1 cellular context compared by ENCODE assay signal in genomic region chr2:104853401-104853925, GRCh38.
A peak's percentile ranks its signal among the peaks of the same experiment; 100 is the strongest.
TF ChIP-seq lines count a peak whose summit lies in the region.

No MANE protein-coding gene starts in this region.

TF ChIP-seq in HEK293, 187 proteins besides CTCF, POLR2A, EP300 and RAD21 (continued from another document):
- TF ChIP-seq PRDM1 (tag by site-specific recombination; IDR thresholded peaks at IDR 0.05) (no peak), ZNF148 (tag by site-specific recombination; IDR thresholded peaks at IDR 0.05; ENCODE audit: borderline replicate concordance) (no peak), ZNF843 (tag by site-specific recombination; IDR thresholded peaks at IDR 0.05) (no peak), ZNF571 (tag by site-specific recombination; IDR thresholded peaks at IDR 0.05) (no peak), BCL11A (tag by site-specific recombination; IDR thresholded peaks at IDR 0.05; ENCODE audit: low read depth) (no peak), ZNF639 (tag by site-specific recombination; IDR thresholded peaks at IDR 0.05) (no peak), ZNF140 (tag by site-specific recombination; IDR thresholded peaks at IDR 0.05) (no peak), MZF1 (tag by site-specific recombination; IDR thresholded peaks at IDR 0.05; ENCODE audit: borderline replicate concordance) (no peak), ZNF501 (tag by site-specific recombination; IDR thresholded peaks at IDR 0.05) (peak; percentile 11; the same call in 1 of the 2 replicates), EGR2 (tag by site-specific recombination; IDR thresholded peaks at IDR 0.05; ENCODE audit: low read depth) (0 out of 2 replicates have a peak, but pooled peaks have one; percentile 18), ZNF510 (tag by site-specific recombination; IDR thresholded peaks at IDR 0.05; ENCODE audit: insufficient replicate concordance) (no peak), KLF1 (tag by site-specific recombination; IDR thresholded peaks at IDR 0.05) (no peak), PRDM10 (tag by site-specific recombination; IDR thresholded peaks at IDR 0.05) (peak; percentile 96), ZNF10 (tag by site-specific recombination; IDR thresholded peaks at IDR 0.05) (no peak), ZSCAN30 (tag by site-specific recombination; IDR thresholded peaks at IDR 0.05) (0 out of 2 replicates have a peak, but pooled peaks have one; percentile 21), ZNF701 (tag by site-specific recombination; IDR thresholded peaks at IDR 0.05) (no peak), ZNF596 (tag by site-specific recombination; IDR thresholded peaks at IDR 0.05) (no peak), ZNF341 (tag by site-specific recombination; IDR thresholded peaks at IDR 0.05; ENCODE audit: low read depth) (peak; percentile 62), SCRT1 (tag by site-specific recombination; IDR thresholded peaks at IDR 0.05; ENCODE audit: borderline replicate concordance) (no peak), RBAK (tag by site-specific recombination; IDR thresholded peaks at IDR 0.05) (no peak), SP2 (tag by site-specific recombination; IDR thresholded peaks at IDR 0.05) (no peak), TCF7L2 (IDR thresholded peaks at IDR 0.05; ENCODE audit: borderline replicate concordance, low read depth, low read length) (no peak), ZNF398 (tag by site-specific recombination; IDR thresholded peaks at IDR 0.05) (no peak), PATZ1 (tag by site-specific recombination; IDR thresholded peaks at IDR 0.05) (no peak; the same call in 1 of the 2 replicates), ZNF211 (tag by site-specific recombination; IDR thresholded peaks at IDR 0.05; ENCODE audit: low read depth) (no peak), SETDB1 (IDR thresholded peaks at IDR 0.05; ENCODE audit: insufficient read length, low read length) (no peak), ZNF239 (tag by site-specific recombination; IDR thresholded peaks at IDR 0.05) (no peak), ZNF423 (tag by site-specific recombination; IDR thresholded peaks at IDR 0.05) (no peak), INSM2 (tag by site-specific recombination; IDR thresholded peaks at IDR 0.05) (0 out of 2 replicates have a peak, but pooled peaks have one; percentile 30)
